ENCODE assay signal across 2 cellular contexts in the genomic region with DNA sequence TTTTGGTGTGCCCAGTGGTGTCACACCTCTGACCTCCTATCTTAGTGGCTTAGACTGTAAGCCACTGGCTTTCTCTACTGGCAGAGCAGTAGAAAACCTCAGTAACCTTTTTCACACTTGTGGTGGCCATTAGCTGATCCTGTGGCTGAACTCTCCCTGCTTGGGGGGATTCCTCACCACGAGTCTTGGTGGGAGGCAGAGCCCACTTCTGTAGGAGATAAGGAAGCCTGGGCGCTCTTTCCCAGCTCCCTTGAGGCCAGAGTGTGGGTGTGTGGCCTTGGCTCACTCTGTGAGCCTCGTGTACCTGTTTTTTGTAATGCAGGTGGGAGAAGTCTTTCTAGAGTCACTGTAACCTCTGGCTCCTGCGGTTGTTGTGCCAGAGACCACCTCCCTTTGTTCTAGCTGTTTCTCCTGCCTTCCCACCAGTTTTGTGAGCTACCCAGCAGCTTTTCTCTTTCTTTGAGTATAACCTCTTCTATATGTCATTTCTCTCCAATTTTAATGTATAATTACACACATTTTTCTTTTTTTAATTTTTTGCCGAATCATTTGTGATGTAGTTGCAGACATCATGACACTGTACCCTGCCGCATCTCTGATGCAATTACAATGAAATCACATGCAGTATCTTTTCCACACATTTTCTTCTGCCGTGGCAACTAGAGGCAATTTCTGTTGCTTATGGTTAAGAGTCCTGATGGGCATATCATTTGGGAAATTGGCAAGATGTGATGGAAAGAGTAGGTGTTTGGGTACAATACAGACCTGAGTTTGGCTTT.
TF ChIP-seq lines count a peak whose summit lies in the region.

No MANE protein-coding gene starts in this region.

TF ChIP-seq in GM23338, 12 proteins besides CTCF, POLR2A, EP300 and RAD21 (continues in another document):
- TF ChIP-seq, protein P1, sequence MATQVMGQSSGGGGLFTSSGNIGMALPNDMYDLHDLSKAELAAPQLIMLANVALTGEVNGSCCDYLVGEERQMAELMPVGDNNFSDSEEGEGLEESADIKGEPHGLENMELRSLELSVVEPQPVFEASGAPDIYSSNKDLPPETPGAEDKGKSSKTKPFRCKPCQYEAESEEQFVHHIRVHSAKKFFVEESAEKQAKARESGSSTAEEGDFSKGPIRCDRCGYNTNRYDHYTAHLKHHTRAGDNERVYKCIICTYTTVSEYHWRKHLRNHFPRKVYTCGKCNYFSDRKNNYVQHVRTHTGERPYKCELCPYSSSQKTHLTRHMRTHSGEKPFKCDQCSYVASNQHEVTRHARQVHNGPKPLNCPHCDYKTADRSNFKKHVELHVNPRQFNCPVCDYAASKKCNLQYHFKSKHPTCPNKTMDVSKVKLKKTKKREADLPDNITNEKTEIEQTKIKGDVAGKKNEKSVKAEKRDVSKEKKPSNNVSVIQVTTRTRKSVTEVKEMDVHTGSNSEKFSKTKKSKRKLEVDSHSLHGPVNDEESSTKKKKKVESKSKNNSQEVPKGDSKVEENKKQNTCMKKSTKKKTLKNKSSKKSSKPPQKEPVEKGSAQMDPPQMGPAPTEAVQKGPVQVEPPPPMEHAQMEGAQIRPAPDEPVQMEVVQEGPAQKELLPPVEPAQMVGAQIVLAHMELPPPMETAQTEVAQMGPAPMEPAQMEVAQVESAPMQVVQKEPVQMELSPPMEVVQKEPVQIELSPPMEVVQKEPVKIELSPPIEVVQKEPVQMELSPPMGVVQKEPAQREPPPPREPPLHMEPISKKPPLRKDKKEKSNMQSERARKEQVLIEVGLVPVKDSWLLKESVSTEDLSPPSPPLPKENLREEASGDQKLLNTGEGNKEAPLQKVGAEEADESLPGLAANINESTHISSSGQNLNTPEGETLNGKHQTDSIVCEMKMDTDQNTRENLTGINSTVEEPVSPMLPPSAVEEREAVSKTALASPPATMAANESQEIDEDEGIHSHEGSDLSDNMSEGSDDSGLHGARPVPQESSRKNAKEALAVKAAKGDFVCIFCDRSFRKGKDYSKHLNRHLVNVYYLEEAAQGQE (IDR thresholded peaks at IDR 0.05; ENCODE audit: unreplicated experiment) = no peak
- TF ChIP-seq EZH2phosphoT487 (IDR thresholded peaks at IDR 0.05; ENCODE audit: unreplicated experiment) (no peak), ZNF114 (CRISPR knock-in tag; IDR thresholded peaks at IDR 0.05) (no peak), CREB1 (CRISPR knock-in tag; IDR thresholded peaks at IDR 0.05; ENCODE audit: low read depth) (no peak), EZH2 (IDR thresholded peaks at IDR 0.05; ENCODE audit: low read depth, unreplicated experiment) (no peak)
- TF ChIP-seq, protein P2, sequence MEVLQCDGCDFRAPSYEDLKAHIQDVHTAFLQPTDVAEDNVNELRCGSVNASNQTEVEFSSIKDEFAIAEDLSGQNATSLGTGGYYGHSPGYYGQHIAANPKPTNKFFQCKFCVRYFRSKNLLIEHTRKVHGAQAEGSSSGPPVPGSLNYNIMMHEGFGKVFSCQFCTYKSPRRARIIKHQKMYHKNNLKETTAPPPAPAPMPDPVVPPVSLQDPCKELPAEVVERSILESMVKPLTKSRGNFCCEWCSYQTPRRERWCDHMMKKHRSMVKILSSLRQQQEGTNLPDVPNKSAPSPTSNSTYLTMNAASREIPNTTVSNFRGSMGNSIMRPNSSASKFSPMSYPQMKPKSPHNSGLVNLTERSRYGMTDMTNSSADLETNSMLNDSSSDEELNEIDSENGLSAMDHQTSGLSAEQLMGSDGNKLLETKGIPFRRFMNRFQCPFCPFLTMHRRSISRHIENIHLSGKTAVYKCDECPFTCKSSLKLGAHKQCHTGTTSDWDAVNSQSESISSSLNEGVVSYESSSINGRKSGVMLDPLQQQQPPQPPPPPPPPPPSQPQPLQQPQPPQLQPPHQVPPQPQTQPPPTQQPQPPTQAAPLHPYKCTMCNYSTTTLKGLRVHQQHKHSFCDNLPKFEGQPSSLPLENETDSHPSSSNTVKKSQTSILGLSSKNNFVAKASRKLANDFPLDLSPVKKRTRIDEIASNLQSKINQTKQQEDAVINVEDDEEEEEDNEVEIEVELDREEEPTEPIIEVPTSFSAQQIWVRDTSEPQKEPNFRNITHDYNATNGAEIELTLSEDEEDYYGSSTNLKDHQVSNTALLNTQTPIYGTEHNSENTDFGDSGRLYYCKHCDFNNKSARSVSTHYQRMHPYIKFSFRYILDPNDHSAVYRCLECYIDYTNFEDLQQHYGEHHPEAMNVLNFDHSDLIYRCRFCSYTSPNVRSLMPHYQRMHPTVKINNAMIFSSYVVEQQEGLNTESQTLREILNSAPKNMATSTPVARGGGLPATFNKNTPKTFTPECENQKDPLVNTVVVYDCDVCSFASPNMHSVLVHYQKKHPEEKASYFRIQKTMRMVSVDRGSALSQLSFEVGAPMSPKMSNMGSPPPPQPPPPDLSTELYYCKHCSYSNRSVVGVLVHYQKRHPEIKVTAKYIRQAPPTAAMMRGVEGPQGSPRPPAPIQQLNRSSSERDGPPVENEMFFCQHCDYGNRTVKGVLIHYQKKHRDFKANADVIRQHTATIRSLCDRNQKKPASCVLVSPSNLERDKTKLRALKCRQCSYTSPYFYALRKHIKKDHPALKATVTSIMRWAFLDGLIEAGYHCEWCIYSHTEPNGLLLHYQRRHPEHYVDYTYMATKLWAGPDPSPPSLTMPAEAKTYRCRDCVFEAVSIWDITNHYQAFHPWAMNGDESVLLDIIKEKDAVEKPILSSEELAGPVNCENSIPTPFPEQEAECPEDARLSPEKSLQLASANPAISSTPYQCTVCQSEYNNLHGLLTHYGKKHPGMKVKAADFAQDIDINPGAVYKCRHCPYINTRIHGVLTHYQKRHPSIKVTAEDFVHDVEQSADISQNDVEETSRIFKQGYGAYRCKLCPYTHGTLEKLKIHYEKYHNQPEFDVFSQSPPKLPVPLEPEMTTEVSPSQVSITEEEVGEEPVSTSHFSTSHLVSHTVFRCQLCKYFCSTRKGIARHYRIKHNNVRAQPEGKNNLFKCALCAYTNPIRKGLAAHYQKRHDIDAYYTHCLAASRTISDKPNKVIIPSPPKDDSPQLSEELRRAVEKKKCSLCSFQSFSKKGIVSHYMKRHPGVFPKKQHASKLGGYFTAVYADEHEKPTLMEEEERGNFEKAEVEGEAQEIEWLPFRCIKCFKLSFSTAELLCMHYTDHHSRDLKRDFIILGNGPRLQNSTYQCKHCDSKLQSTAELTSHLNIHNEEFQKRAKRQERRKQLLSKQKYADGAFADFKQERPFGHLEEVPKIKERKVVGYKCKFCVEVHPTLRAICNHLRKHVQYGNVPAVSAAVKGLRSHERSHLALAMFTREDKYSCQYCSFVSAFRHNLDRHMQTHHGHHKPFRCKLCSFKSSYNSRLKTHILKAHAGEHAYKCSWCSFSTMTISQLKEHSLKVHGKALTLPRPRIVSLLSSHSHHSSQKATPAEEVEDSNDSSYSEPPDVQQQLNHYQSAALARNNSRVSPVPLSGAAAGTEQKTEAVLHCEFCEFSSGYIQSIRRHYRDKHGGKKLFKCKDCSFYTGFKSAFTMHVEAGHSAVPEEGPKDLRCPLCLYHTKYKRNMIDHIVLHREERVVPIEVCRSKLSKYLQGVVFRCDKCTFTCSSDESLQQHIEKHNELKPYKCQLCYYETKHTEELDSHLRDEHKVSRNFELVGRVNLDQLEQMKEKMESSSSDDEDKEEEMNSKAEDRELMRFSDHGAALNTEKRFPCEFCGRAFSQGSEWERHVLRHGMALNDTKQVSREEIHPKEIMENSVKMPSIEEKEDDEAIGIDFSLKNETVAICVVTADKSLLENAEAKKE (CRISPR knock-in tag; IDR thresholded peaks at IDR 0.05) = no peak
- TF ChIP-seq, protein P3, sequence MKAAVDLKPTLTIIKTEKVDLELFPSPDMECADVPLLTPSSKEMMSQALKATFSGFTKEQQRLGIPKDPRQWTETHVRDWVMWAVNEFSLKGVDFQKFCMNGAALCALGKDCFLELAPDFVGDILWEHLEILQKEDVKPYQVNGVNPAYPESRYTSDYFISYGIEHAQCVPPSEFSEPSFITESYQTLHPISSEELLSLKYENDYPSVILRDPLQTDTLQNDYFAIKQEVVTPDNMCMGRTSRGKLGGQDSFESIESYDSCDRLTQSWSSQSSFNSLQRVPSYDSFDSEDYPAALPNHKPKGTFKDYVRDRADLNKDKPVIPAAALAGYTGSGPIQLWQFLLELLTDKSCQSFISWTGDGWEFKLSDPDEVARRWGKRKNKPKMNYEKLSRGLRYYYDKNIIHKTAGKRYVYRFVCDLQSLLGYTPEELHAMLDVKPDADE (IDR thresholded peaks at IDR 0.05) = no peak

TF ChIP-seq in GM12878, 131 proteins besides CTCF, POLR2A, EP300 and RAD21:
- no peak for TF ChIP-seq SUPT20H (IDR thresholded peaks at IDR 0.05; ENCODE audit: borderline replicate concordance, control insufficient read depth, low read depth, low read length)
- TF ChIP-seq ZZZ3 (IDR thresholded peaks at IDR 0.05; ENCODE audit: control insufficient read depth, insufficient read length, low read depth) = no peak
- TF ChIP-seq DPF2 (IDR thresholded peaks at IDR 0.05) = no peak
- TF ChIP-seq NR2F1 (conservative IDR thresholded peaks at IDR 0.05) = peak; percentile 45; the same call in 1 of the 2 replicates
- TF ChIP-seq, protein P4, sequence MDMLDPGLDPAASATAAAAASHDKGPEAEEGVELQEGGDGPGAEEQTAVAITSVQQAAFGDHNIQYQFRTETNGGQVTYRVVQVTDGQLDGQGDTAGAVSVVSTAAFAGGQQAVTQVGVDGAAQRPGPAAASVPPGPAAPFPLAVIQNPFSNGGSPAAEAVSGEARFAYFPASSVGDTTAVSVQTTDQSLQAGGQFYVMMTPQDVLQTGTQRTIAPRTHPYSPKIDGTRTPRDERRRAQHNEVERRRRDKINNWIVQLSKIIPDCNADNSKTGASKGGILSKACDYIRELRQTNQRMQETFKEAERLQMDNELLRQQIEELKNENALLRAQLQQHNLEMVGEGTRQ (IDR thresholded peaks at IDR 0.05; ENCODE audit: borderline replicate concordance, low read depth, low read length) = no peak
